16 cellular contexts compared by ENCODE assay signal in genomic region chr15:77094397-77095030, GRCh38. TPM values are rescaled to one million over a fixed set of nuclear protein-coding genes. Genes with fewer than 3 reads are reported as not detected.
DNase-seq lines count a peak whose midpoint lies in the region; ATAC-seq and TF ChIP-seq lines count a peak whose summit lies in the region.
"Had no signal": no experiment of that assay in that cellular context is flagged by ENCODE, and none has a peak within 500 bp of the region (broad histone marks: within the 10 kb centered on the region; RNA-seq: fewer than 3 reads in every experiment).

No MANE protein-coding gene starts in this region.

- no peak overlapping the region for H3K4me2 ChIP-seq in mesendoderm (ENCODE audit: low read length)

- H3K27ac ChIP-seq in mesendoderm (ENCODE audit: low read depth, low read length): no peak overlapping the region
- H3K27ac ChIP-seq: SK-N-MC had no signal

- H3K79me2 ChIP-seq in mesendoderm (ENCODE audit: control insufficient read depth, insufficient read depth, low read length): no peaks in the 10 kb centered on the region

- no peak overlapping the region for H2BK120ac ChIP-seq in mesendoderm (ENCODE audit: low read depth, low read length)

- no CpG with 5 or more reads among the region's 11 CpGs for WGBS in mesendoderm (ENCODE audit: extremely low coverage, insufficient coverage, low lambda C conversion rate)

- no peak overlapping the region for H3K18ac ChIP-seq in mesendoderm (ENCODE audit: low read length)

- H3K4me1 Mint-ChIP-seq in activated CD8-positive, alpha-beta T cell treated with anti-CD3 and anti-CD28 coated beads for 36 hours (ENCODE audit: low read depth): no peaks in the 10 kb centered on the region
- H3K4me1 Mint-ChIP-seq: activated T-helper 17 cell treated with anti-CD3 and anti-CD28 coated beads, Interleukin-2, amount 50 U/mL, for 72 hours; central memory CD8-positive, alpha-beta T cell had no signal

- intact Hi-C loops in activated CD8-positive, alpha-beta T cell treated with anti-CD3 and anti-CD28 coated beads for 36 hours (cut with micrococcal nuclease): no loop called here

- no peaks in the 10 kb centered on the region for H3K36me3 Mint-ChIP-seq in activated CD8-positive, alpha-beta T cell treated with anti-CD3 and anti-CD28 coated beads for 36 hours (ENCODE audit: low read depth)

- H3K9ac ChIP-seq in mesendoderm (ENCODE audit: low read length): no peak overlapping the region

- no peak overlapping the region for H2BK5ac ChIP-seq in mesendoderm (ENCODE audit: low read length)

- H3K4me3 Mint-ChIP-seq in activated CD8-positive, alpha-beta T cell treated with anti-CD3 and anti-CD28 coated beads for 36 hours: no peak overlapping the region
- H3K4me3 Mint-ChIP-seq: activated T-helper 17 cell treated with anti-CD3 and anti-CD28 coated beads, Interleukin-2, amount 50 U/mL, for 72 hours; central memory CD8-positive, alpha-beta T cell had no signal

- H3K36me3 ChIP-seq in mesendoderm (ENCODE audit: control insufficient read depth, insufficient read depth, low read length): no peaks in the 10 kb centered on the region

- no peaks in the 10 kb centered on the region for H3K27me3 ChIP-seq in mesendoderm (ENCODE audit: insufficient read depth, low read length, poor library complexity)

- no peak overlapping the region for H2BK15ac ChIP-seq in mesendoderm (replicated peaks; ENCODE audit: low read depth)

- DNase-seq in DMS 273 (lab: John Stamatoyannopoulos, UW; ENCODE audit: unreplicated experiment) (peak; percentile 29), DMS 273 treated with DMSO at 0.1 percent for 48 hours (lab: John Stamatoyannopoulos, UW) (no peak), HFF-Myc (ENCODE audit: extremely low read depth, low read depth) (no peak), mesendoderm (peak; percentile 20), NCI-H1105 treated with DMSO at 0.1 percent for 48 hours (lab: John Stamatoyannopoulos, UW) (no peak)
- DNase-seq in activated CD8-positive, alpha-beta T cell treated with anti-CD3 and anti-CD28 coated beads for 36 hours: peak; percentile 34
- no peak for DNase-seq in activated naive CD4-positive, alpha-beta T cell treated with anti-CD3 and anti-CD28 coated beads, Interleukin-2, amount 50 U/mL, for 16 hours
- DNase-seq: 8988T; activated CD4-positive, CD25-positive, alpha-beta regulatory T cell treated with anti-CD3 and anti-CD28 coated beads, Interleukin-2, amount 50 U/mL, for 72 hours; DMS79 treated with DMSO at 0.1 percent for 48 hours; NCI-H1417; NCI-H526 treated with DMSO at 0.1 percent for 48 hours had no signal

- H3K4me3 ChIP-seq in HFF-Myc (replicated peaks; ENCODE audit: low read depth, low read length): no peak overlapping the region
- no peak overlapping the region for H3K4me3 ChIP-seq in mesendoderm (ENCODE audit: low read length)
- H3K4me3 ChIP-seq: SK-N-MC had no signal

- H2AK5ac ChIP-seq in mesendoderm (ENCODE audit: low read length): no peak overlapping the region

- no peak overlapping the region for H4K8ac ChIP-seq in mesendoderm (ENCODE audit: low read depth, low read length)

- H3K27me3 Mint-ChIP-seq in activated CD8-positive, alpha-beta T cell treated with anti-CD3 and anti-CD28 coated beads for 36 hours: no peaks in the 10 kb centered on the region
- H3K27me3 Mint-ChIP-seq: activated T-helper 17 cell treated with anti-CD3 and anti-CD28 coated beads, Interleukin-2, amount 50 U/mL, for 72 hours; central memory CD8-positive, alpha-beta T cell had no signal

- H3K56ac ChIP-seq in mesendoderm (ENCODE audit: low read length): no peak overlapping the region

- H3K79me1 ChIP-seq in mesendoderm (ENCODE audit: low read length): no peaks in the 10 kb centered on the region

- no peaks in the 10 kb centered on the region for H3K9me3 Mint-ChIP-seq in activated CD8-positive, alpha-beta T cell treated with anti-CD3 and anti-CD28 coated beads for 36 hours
- H3K9me3 Mint-ChIP-seq: activated T-helper 17 cell treated with anti-CD3 and anti-CD28 coated beads, Interleukin-2, amount 50 U/mL, for 72 hours; central memory CD8-positive, alpha-beta T cell had no signal

- POLR2A ChIA-PET in activated CD8-positive, alpha-beta T cell treated with anti-CD3 and anti-CD28 coated beads for 36 hours (lab: Charles Lee): no interaction called here

- H3K23ac ChIP-seq in mesendoderm (ENCODE audit: low read length): no peak overlapping the region

- peak; percentile 51 for TF ChIP-seq CTCF in HFF-Myc (IDR thresholded peaks at IDR 0.05; ENCODE audit: low read depth, low read length, missing control alignments)
- peak; percentile 36 for TF ChIP-seq CTCF in activated CD8-positive, alpha-beta T cell treated with anti-CD3 and anti-CD28 coated beads for 36 hours (IDR thresholded peaks at IDR 0.05)

- CTCF ChIA-PET in activated CD8-positive, alpha-beta T cell treated with anti-CD3 and anti-CD28 coated beads for 36 hours (lab: Charles Lee): interaction anchor here (0.6 to 2.3 kb wide), 7 partner anchors 13 to 449 kb away, joined by 3 to 10 read pairs (median 3); no protein-coding TSS in a partner anchor

- no peak overlapping the region for H4K5ac ChIP-seq in mesendoderm (ENCODE audit: low read length)

- no peak overlapping the region for H3K27ac Mint-ChIP-seq in activated CD8-positive, alpha-beta T cell treated with anti-CD3 and anti-CD28 coated beads for 36 hours
- H3K27ac Mint-ChIP-seq: activated T-helper 17 cell treated with anti-CD3 and anti-CD28 coated beads, Interleukin-2, amount 50 U/mL, for 72 hours had no signal

- peak; percentile 37 for ATAC-seq in activated CD8-positive, alpha-beta T cell treated with anti-CD3 and anti-CD28 coated beads for 36 hours
- no peak for ATAC-seq in HG02884 (IDR thresholded peaks at IDR 0.05; ENCODE audit: unreplicated experiment)
- ATAC-seq: activated T-helper 17 cell treated with anti-CD3 and anti-CD28 coated beads, Interleukin-2, amount 50 U/mL, for 72 hours had no signal

- no peaks in the 10 kb centered on the region for H3K4me1 ChIP-seq in mesendoderm (ENCODE audit: control insufficient read depth, low read depth, low read length)

- H3K4ac ChIP-seq in mesendoderm (ENCODE audit: low read depth, low read length): no peak overlapping the region

RNA-seq across cellular contexts. Expression of gene TSPAN3, which starts 23.6 kb away (rescaled TPM):
- 10 to 100 TPM; 25.6 to 27.0 TPM for total RNA-seq in activated CD8-positive, alpha-beta T cell treated with anti-CD3 and anti-CD28 coated beads for 36 hours
- polyA plus RNA-seq in mesendoderm (2013, experiment 1 of 2): 89.3 TPM
- 88.4 TPM for polyA plus RNA-seq in mesendoderm (2013, experiment 2 of 2)

Comparison
In these comparisons a context has a peak if more than half of its experiments do, and no peak if none do; other contexts are left out.
1. DNase-seq: peak in DMS 273 (single experiment), activated CD8-positive, alpha-beta T cell treated with anti-CD3 and anti-CD28 coated beads for 36 hours (single experiment) and mesendoderm (single experiment); none in DMS 273 treated with DMSO at 0.1 percent for 48 hours (single experiment), HFF-Myc (single experiment), NCI-H1105 treated with DMSO at 0.1 percent for 48 hours (single experiment) and activated naive CD4-positive, alpha-beta T cell treated with anti-CD3 and anti-CD28 coated beads, Interleukin-2, amount 50 U/mL, for 16 hours (single experiment).